In the genomic region with DNA sequence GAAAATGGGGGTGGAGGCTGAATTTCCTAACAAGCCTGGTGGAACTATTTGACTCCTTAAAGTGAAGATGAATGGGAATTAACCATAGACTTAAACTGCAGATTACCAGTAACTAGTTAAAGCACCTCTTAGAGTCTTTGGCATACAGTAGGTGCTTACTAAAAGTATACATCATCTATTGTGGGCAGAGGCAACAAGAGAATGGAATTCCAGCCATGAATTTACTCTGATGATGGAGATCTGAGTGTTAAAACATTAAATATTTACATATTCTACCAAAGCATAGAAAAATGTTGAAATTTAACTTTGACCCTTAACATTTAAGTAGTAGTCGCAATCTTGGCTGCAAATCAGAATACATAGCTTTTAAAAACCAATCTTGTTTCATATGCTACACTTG, we compare ENCODE assay signal across 25 cellular contexts.
"Had no signal": no experiment of that assay in that cellular context is flagged by ENCODE, and none has a peak within 500 bp of the region (broad histone marks: within the 10 kb centered on the region; RNA-seq: fewer than 3 reads in every experiment).

No MANE protein-coding gene starts in this region.

- DNase-seq: Kasumi-1; MV-4-11; NCI-H1048; NCI-H1105; NCI-H1417; NCI-H1436 treated with DMSO at 0.1 percent for 48 hours; NCI-H1694; NCI-H187 treated with DMSO at 0.1 percent for 48 hours; NCI-H2081; NCI-H2107; NCI-H226; NCI-H446; NCI-H510A; NCI-H524 treated with DMSO at 0.1 percent for 48 hours; NCI-H69; NCI-H774; NK-92 treated with Interleukin-12 subunit alpha and Interleukin-12 subunit beta, amount 100 ng/mL, for 24 hours; PC-3; Peyer's patch; SHP77 treated with DMSO at 0.1 percent for 48 hours; SJCRH30 had no signal

- ATAC-seq: PC-3, Right ventricle myocardium inferior, SK-N-SH treated with all-trans-retinoic acid at 6 μM for 48 hours had no signal

- H3K27me3 ChIP-seq: Peyer's patch, SJCRH30 had no signal

- H3K4me2 ChIP-seq: KMS-11 had no signal

- H3K4me1 ChIP-seq: SJCRH30 had no signal

- H3K9ac ChIP-seq: KMS-11 had no signal

- H3K9me3 ChIP-seq: Peyer's patch, SJCRH30 had no signal

- H3K4me3 ChIP-seq: Peyer's patch, SJCRH30 had no signal

- H3K27ac ChIP-seq: HL-60, KMS-11, Peyer's patch, SJCRH30 had no signal
